23 cellular contexts compared by ENCODE assay signal in the genomic region with DNA sequence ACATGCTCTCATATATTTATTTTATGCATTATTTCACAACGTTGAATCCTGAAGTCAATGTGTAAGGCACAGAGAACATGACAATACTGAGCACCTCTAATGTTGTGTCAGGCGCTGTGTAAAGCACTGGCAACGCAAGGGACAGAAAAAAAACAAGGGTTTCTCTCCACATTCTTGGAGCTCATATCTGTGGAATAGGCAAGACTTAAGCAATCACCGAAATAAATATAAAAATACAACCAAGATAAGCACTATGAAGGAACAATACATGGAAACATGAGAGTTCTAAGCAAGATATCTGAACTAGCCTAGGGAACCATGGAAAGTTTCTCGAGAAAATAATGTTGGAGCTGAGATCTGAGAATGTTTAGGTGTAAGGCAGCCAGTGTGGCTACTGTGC.
"Had no signal": no experiment of that assay in that cellular context is flagged by ENCODE, and none has a peak within 500 bp of the region (broad histone marks: within the 10 kb centered on the region; RNA-seq: fewer than 3 reads in every experiment).

No MANE protein-coding gene starts in this region.

- DNase-seq: activated CD4-positive, alpha-beta T cell treated with anti-CD3 and anti-CD28 coated beads, Interleukin-2, amount 10 ng/mL, durations not matched to agents 7 days and 5 days; activated CD8-positive, alpha-beta memory T cell treated with anti-CD3 and anti-CD28 coated beads, Interleukin-2, amount 50 U/mL, for 4 hours; activated gamma-delta T cell; activated T-cell treated with anti-CD3 and anti-CD28 coated beads, Interleukin-2, amount 50 U/mL, for 4 hours; effector CD4-positive, alpha-beta T cell; foreskin fibroblast; glutamatergic neuron; hippocampal formation; mucosa of descending colon; naive B cell; right lobe of liver; small intestine; stimulated activated CD4-positive, alpha-beta T cell treated with anti-CD3 and anti-CD28 coated beads, Interleukin-15, amount 100 ng/mL, for 24 hours; stimulated activated CD4-positive, alpha-beta T cell treated with anti-CD3 and anti-CD28 coated beads, Interleukin-2, amount 100 ng/mL, for 48 hours; upper lobe of left lung had no signal

- H3K27ac ChIP-seq: neural progenitor cell, upper lobe of left lung had no signal

- H3K36me3 ChIP-seq: prostate gland had no signal

- H3K4me1 Mint-ChIP-seq: activated CD4-positive, alpha-beta T cell treated with anti-CD3 and anti-CD28 coated beads, Interleukin-2, amount 10 ng/mL, durations not matched to agents 7 days and 5 days; activated naive CD4-positive, alpha-beta T cell treated with anti-CD3 and anti-CD28 coated beads, Interleukin-2, amount 50 U/mL, for 24 hours; naive B cell; neural progenitor cell had no signal

- H3K4me1 ChIP-seq: neural progenitor cell had no signal

- H3K27me3 ChIP-seq: esophagus muscularis mucosa, neural progenitor cell, right lobe of liver, upper lobe of left lung had no signal

- H3K9me3 ChIP-seq: esophagus muscularis mucosa, mucosa of descending colon, prostate gland, right lobe of liver, upper lobe of left lung had no signal

- H3K9me3 Mint-ChIP-seq: activated CD4-positive, alpha-beta T cell treated with anti-CD3 and anti-CD28 coated beads, Interleukin-2, amount 10 ng/mL, durations not matched to agents 7 days and 5 days; activated naive CD4-positive, alpha-beta T cell treated with anti-CD3 and anti-CD28 coated beads, Interleukin-2, amount 50 U/mL, for 24 hours; activated T-cell treated with anti-CD3 and anti-CD28 coated beads, Interleukin-2, amount 50 U/mL, for 4 hours; naive B cell; neural progenitor cell; stimulated activated naive CD8-positive, alpha-beta T cell treated with anti-CD3 and anti-CD28 coated beads, Interleukin-15, Interleukin-2, amounts not matched to agents 100 ng/mL and 50 ng/mL, for 24 hours; T-helper 1 cell treated with Interleukin-12 subunit alpha and Interleukin-12 subunit beta and Interleukin-4 antibody, amounts not matched to agents 30 μg/mL and 1 μg/mL, for 36 hours had no signal

- H3K27ac Mint-ChIP-seq: activated CD4-positive, alpha-beta T cell treated with anti-CD3 and anti-CD28 coated beads, Interleukin-2, amount 10 ng/mL, durations not matched to agents 7 days and 5 days; activated naive CD4-positive, alpha-beta T cell treated with anti-CD3 and anti-CD28 coated beads, Interleukin-2, amount 50 U/mL, for 24 hours; neural progenitor cell; stimulated activated naive CD8-positive, alpha-beta T cell treated with anti-CD3 and anti-CD28 coated beads, Interleukin-15, Interleukin-2, amounts not matched to agents 100 ng/mL and 50 ng/mL, for 24 hours; T-helper 1 cell treated with Interleukin-12 subunit alpha and Interleukin-12 subunit beta and Interleukin-4 antibody, amounts not matched to agents 30 μg/mL and 1 μg/mL, for 36 hours had no signal

- H3K36me3 Mint-ChIP-seq: activated naive CD4-positive, alpha-beta T cell treated with anti-CD3 and anti-CD28 coated beads, Interleukin-2, amount 50 U/mL, for 24 hours; naive B cell had no signal

- ATAC-seq: activated CD4-positive, CD25-positive, alpha-beta regulatory T cell treated with anti-CD3 and anti-CD28 coated beads, Interleukin-2, amount 50 U/mL, for 24 hours; activated T-cell treated with anti-CD3 and anti-CD28 coated beads, Interleukin-2, amount 50 U/mL, for 4 hours; left lobe of liver; mucosa of descending colon; right lobe of liver had no signal

- H3K4me3 ChIP-seq: esophagus muscularis mucosa, mucosa of descending colon, neural progenitor cell, prostate gland, right lobe of liver, upper lobe of left lung had no signal

- H3K27me3 Mint-ChIP-seq: activated CD4-positive, alpha-beta T cell treated with anti-CD3 and anti-CD28 coated beads, Interleukin-2, amount 10 ng/mL, durations not matched to agents 7 days and 5 days; activated naive CD4-positive, alpha-beta T cell treated with anti-CD3 and anti-CD28 coated beads, Interleukin-2, amount 50 U/mL, for 24 hours; stimulated activated naive CD8-positive, alpha-beta T cell treated with anti-CD3 and anti-CD28 coated beads, Interleukin-15, Interleukin-2, amounts not matched to agents 100 ng/mL and 50 ng/mL, for 24 hours had no signal

- H3K4me3 Mint-ChIP-seq: activated CD4-positive, alpha-beta T cell treated with anti-CD3 and anti-CD28 coated beads, Interleukin-2, amount 10 ng/mL, durations not matched to agents 7 days and 5 days; activated naive CD4-positive, alpha-beta T cell treated with anti-CD3 and anti-CD28 coated beads, Interleukin-2, amount 50 U/mL, for 24 hours; activated T-cell treated with anti-CD3 and anti-CD28 coated beads, Interleukin-2, amount 50 U/mL, for 4 hours; naive B cell; neural progenitor cell; stimulated activated naive CD8-positive, alpha-beta T cell treated with anti-CD3 and anti-CD28 coated beads, Interleukin-15, Interleukin-2, amounts not matched to agents 100 ng/mL and 50 ng/mL, for 24 hours; T-helper 1 cell treated with Interleukin-12 subunit alpha and Interleukin-12 subunit beta and Interleukin-4 antibody, amounts not matched to agents 30 μg/mL and 1 μg/mL, for 36 hours had no signal
